In the genomic region with DNA sequence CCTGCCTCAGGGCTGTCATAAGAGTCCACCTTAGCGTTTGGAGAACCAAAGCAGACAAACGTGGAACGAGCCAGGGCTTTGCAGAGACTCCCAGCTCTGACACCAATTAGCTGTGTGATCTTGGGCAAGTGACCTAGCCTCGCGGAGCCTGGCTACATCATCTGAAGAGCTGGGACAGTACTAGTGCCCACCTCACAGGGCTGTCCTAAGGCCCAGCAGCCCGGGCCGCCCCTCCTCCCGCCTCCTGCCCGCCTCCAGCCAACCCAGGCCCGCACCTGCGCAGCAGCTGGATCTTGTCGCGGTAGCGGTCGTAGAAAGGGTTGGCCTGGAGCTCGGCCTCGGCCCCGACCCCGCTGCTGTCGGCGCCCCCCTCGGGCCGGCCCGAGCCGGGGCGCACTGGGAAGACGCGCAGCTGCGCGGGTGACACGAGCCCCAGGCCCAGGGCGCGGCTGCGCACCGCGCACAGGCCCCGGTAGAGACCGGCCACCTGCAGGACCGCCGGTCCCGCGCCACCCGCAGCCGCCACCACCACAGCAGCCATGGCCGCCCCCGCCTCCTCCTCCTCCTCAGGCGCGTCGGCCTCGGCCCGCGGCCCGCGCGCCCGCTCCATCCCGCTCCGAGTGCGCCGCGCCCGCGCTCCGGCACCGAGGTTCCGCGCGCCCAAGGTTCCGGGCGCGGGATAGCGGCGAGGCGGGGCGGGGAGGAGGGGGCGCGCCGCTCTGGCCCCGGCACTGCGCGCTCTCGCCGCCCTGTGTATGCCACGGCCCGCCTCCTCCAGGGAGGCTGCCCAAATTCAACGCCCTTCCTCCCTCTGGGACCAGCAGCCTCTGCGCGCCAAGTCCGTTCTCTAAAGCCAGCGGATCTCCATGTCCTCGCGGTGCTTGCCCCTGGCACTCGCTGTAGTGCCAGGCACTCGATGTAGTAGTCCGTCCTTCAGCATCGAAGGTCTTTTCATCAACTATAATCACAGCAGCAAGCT, we compare ENCODE assay signal across 8 cellular contexts. TPM values are rescaled to one million over a fixed set of nuclear protein-coding genes. Genes with fewer than 3 reads are reported as not detected.
DNase-seq lines count a peak whose midpoint lies in the region; ATAC-seq and TF ChIP-seq lines count a peak whose summit lies in the region.

A gene with protein sequence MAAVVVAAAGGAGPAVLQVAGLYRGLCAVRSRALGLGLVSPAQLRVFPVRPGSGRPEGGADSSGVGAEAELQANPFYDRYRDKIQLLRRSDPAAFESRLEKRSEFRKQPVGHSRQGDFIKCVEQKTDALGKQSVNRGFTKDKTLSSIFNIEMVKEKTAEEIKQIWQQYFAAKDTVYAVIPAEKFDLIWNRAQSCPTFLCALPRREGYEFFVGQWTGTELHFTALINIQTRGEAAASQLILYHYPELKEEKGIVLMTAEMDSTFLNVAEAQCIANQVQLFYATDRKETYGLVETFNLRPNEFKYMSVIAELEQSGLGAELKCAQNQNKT (minus strand): TSS at position 583 of the 979 bp plus-strand sequence. CDS start 42 bp downstream, at position 541.

- TF ChIP-seq POLR2A in IMR-90 (IDR thresholded peaks at IDR 0.05; ENCODE audit: low read depth, low read length), result no peak

- no peaks in the 10 kb centered on the region for H3K27me3 ChIP-seq in IMR-90 (ENCODE audit: control insufficient read depth, insufficient read depth, low read length)
- H3K27me3 ChIP-seq in neural progenitor cell, result no peaks in the 10 kb centered on the region

- CTCF ChIA-PET in IMR-90 (lab: Yijun Ruan, JAX), result no interaction called here

- TF ChIP-seq CTCF in IMR-90 (conservative IDR thresholded peaks at IDR 0.05; ENCODE audit: low read depth, low read length), result no peak
- peak; percentile 5 for TF ChIP-seq CTCF in neural progenitor cell (IDR thresholded peaks at IDR 0.05)
- TF ChIP-seq CTCF in subcutaneous adipose tissue (IDR thresholded peaks at IDR 0.05; ENCODE audit: low read depth), result no peak

- H2BK15ac ChIP-seq in IMR-90 (ENCODE audit: low read depth, low read length), result no peak within 1 kb of the TSS; the same call in 1 of the 3 replicates

- 1% methylated on average over 44 of the region's 96 CpGs; no CpG with 5 or more reads in 1 of the 2 experiments for WGBS in IMR-90 (ENCODE audit: extremely low coverage in 2 of 2, insufficient read length in 1 of 2), 2 experiments

- H3K9ac ChIP-seq in IMR-90 (ENCODE audit: low read depth, low read length) (peak within 1 kb of the TSS; percentile 93), neural progenitor cell (peak within 1 kb of the TSS; percentile 66)

- H3K4me1 ChIP-seq in IMR-90 (ENCODE audit: control insufficient read depth, insufficient read depth, low read length), result peaks cover 7% of the 10 kb centered on the region
- H3K4me1 ChIP-seq in neural progenitor cell, result peaks cover 25% of the 10 kb centered on the region

- dilution Hi-C loops in IMR-90 (cut with HindIII; ENCODE audit: low sequenced_read_pairs, unreplicated experiment), result no loop called here

- peak within 1 kb of the TSS; percentile 57 for H2AK9ac ChIP-seq in IMR-90 (replicated peaks; ENCODE audit: low read depth, low read length, poor library complexity)

- no peaks in the 10 kb centered on the region for H3K9me3 Mint-ChIP-seq in neural progenitor cell

- TF ChIP-seq RAD21 in IMR-90 (IDR thresholded peaks at IDR 0.05; ENCODE audit: low read length), result no peak

- peak within 1 kb of the TSS; percentile 87 for H3K4ac ChIP-seq in IMR-90 (ENCODE audit: low read depth, low read length)

- H3K27me3 Mint-ChIP-seq in neural progenitor cell (ENCODE audit: insufficient read depth, low read depth), result peaks cover 2% of the 10 kb centered on the region

- peak within 1 kb of the TSS; percentile 1 for H2BK5ac ChIP-seq in IMR-90 (ENCODE audit: low read depth, low read length, poor library complexity, severe bottlenecking)

- peak within 1 kb of the TSS; percentile 90 for H3K4me3 Mint-ChIP-seq in neural progenitor cell

- H3K36me3 Mint-ChIP-seq in neural progenitor cell, result peaks cover 7% of the 10 kb centered on the region

- peaks cover 15% of the 10 kb centered on the region for H3K4me1 Mint-ChIP-seq in neural progenitor cell

- H3K27ac ChIP-seq in IMR-90 (ENCODE audit: insufficient read depth, low read length) (peak within 1 kb of the TSS; percentile 26; the same call in 1 of the 2 replicates), neural progenitor cell (no peak within 1 kb of the TSS)

- H3K18ac ChIP-seq in IMR-90 (ENCODE audit: low read depth, low read length), result peak within 1 kb of the TSS; percentile 51; the same call in 1 of the 2 replicates

- H4K5ac ChIP-seq in IMR-90 (ENCODE audit: low read depth, low read length), result peak within 1 kb of the TSS; percentile 96

- BruUV-seq in IMR-90 (replicated peaks; lab: Mats Ljungman, UMichigan), result no TSS peak

- no peaks in the 10 kb centered on the region for H4K20me1 ChIP-seq in IMR-90 (ENCODE audit: insufficient read depth, low read length)
- H4K20me1 ChIP-seq in neural progenitor cell (ENCODE audit: low read depth), result peaks cover 8% of the 10 kb centered on the region

- peak; percentile 92 for DNase-seq in DMS 273 (lab: John Stamatoyannopoulos, UW; ENCODE audit: unreplicated experiment)
- DNase-seq in IMR-90, result peak; percentile 57
- peak; percentile 55 to 73 for DNase-seq in SHP77 (lab: John Stamatoyannopoulos, UW)
- peak; percentile 40 for DNase-seq in activated gamma-delta T cell (lab: John Stamatoyannopoulos, UW)
- DNase-seq in foreskin melanocyte, result peak; percentile 73
- DNase-seq in neural progenitor cell (ENCODE audit: low spot score), result peak; percentile 89

- H3K36me3 ChIP-seq in IMR-90 (ENCODE audit: control insufficient read depth, insufficient read depth, low read length) (peaks cover 10% of the 10 kb centered on the region), neural progenitor cell (peaks cover 5% of the 10 kb centered on the region)

- H2AFZ ChIP-seq in IMR-90 (replicated peaks; ENCODE audit: low read length, poor library complexity) (peak within 1 kb of the TSS; percentile 99), neural progenitor cell (replicated peaks) (peak within 1 kb of the TSS; percentile 90)

- peak within 1 kb of the TSS; percentile 72 for H3K14ac ChIP-seq in IMR-90 (replicated peaks; ENCODE audit: low read depth, low read length)

- H3K56ac ChIP-seq in IMR-90 (ENCODE audit: extremely low read depth, insufficient read depth, low read length), result peak within 1 kb of the TSS; percentile 66

- H4K91ac ChIP-seq in IMR-90 (ENCODE audit: insufficient read depth, low read depth, low read length), result peak within 1 kb of the TSS; percentile 20

- peak within 1 kb of the TSS; percentile 85 to 98 for H4K8ac ChIP-seq in IMR-90 (ENCODE audit: low read depth in 2 of 2, low read length in 2 of 2)

- intact Hi-C loops in IMR-90 (cut with micrococcal nuclease), result no loop called here

- H3K79me2 ChIP-seq in neural progenitor cell (ENCODE audit: low read depth), result peaks cover 18% of the 10 kb centered on the region

- peak within 1 kb of the TSS; percentile 44 for H2BK120ac ChIP-seq in IMR-90 (ENCODE audit: low read depth, low read length)

- peak within 1 kb of the TSS; percentile 94 for H3K4me2 ChIP-seq in IMR-90 (ENCODE audit: low read depth, low read length)
- peak within 1 kb of the TSS; percentile 99 for H3K4me2 ChIP-seq in neural progenitor cell

- H3F3A ChIP-seq in neural progenitor cell (ENCODE audit: low read depth), result peaks cover 10% of the 10 kb centered on the region

- POLR2A ChIA-PET in IMR-90 (lab: Charles Lee; ENCODE audit: unreplicated experiment), result no interaction called here

- in situ Hi-C loops in IMR-90 (cut with MboI; ENCODE audit: low sequenced_read_pairs), result no loop called here

- H2BK20ac ChIP-seq in IMR-90 (ENCODE audit: low read depth, low read length), result no peak within 1 kb of the TSS

- ATAC-seq in GM21515 (IDR thresholded peaks at IDR 0.05; ENCODE audit: unreplicated experiment) (peak; percentile 75), IMR-90 (ENCODE audit: low read depth) (peak; percentile 92)

- peak within 1 kb of the TSS; percentile 21 for H3K27ac Mint-ChIP-seq in neural progenitor cell

- H3K4me3 ChIP-seq in IMR-90 (ENCODE audit: insufficient read depth, low read depth, low read length) (peak within 1 kb of the TSS; percentile 88), neural progenitor cell (peak within 1 kb of the TSS; percentile 78)

- peak within 1 kb of the TSS; percentile 67 for H3K23ac ChIP-seq in IMR-90 (ENCODE audit: low read depth, low read length)

- peaks cover 13% of the 10 kb centered on the region for H3K9me1 ChIP-seq in IMR-90 (ENCODE audit: insufficient read depth, low read length)

- no peaks in the 10 kb centered on the region for H3K9me3 ChIP-seq in IMR-90 (ENCODE audit: control insufficient read depth, insufficient read depth, low read length)
- H3K9me3 ChIP-seq in neural progenitor cell (ENCODE audit: low read depth), result no peaks in the 10 kb centered on the region

- H3K79me1 ChIP-seq in IMR-90 (ENCODE audit: low read depth in 1 of 2, low read length in 2 of 2), result peaks cover 14 to 28% of the 10 kb centered on the region in 2 experiments

- peak within 1 kb of the TSS; percentile 75 for H2AK5ac ChIP-seq in IMR-90 (ENCODE audit: low read depth, low read length)

TF ChIP-seq in IMR-90, 13 proteins besides CTCF, POLR2A, EP300 and RAD21:
- peak; percentile 24; the same call in 1 of the 2 replicates for TF ChIP-seq MXI1 (IDR thresholded peaks at IDR 0.05; ENCODE audit: borderline replicate concordance, low read depth, low read length)
- TF ChIP-seq CHD1 (IDR thresholded peaks at IDR 0.05; ENCODE audit: low read depth, low read length), result no peak
- peak; percentile 77; the same call in 1 of the 2 replicates for TF ChIP-seq MAZ (IDR thresholded peaks at IDR 0.05; ENCODE audit: borderline replicate concordance, low read depth, low read length)
TF ChIP-seq in IMR-90: peak in this region for 2.

RNA-seq across cellular contexts. Expression of the gene that starts here (rescaled TPM):
- total RNA-seq in IMR-90 (2012; rRNA removed) (52.2 and 80.3 TPM in 2 replicates), neural progenitor cell (ENCODE audit: low replicate concordance) (65.1 and 79.3 TPM in 2 replicates), subcutaneous adipose tissue (10 to 100 TPM; 44.7 to 92.5 (median 46.6) TPM)
- polyA plus RNA-seq in IMR-90 (2012; rRNA removed), result 45.4 and 55.5 TPM in 2 replicates
- 19.9 and 67.2 TPM in 2 replicates for polyA plus RNA-seq in IMR-90 (2012; cell fraction: cytosol; rRNA removed)
- polyA plus RNA-seq in IMR-90 (2012; cell fraction: nucleus; rRNA removed; ENCODE audit: low replicate concordance), result 8.4 and 36.0 TPM in 2 replicates

Comparison
In these comparisons a context has a peak if more than half of its experiments do, and no peak if none do; other contexts are left out.
1. DNase-seq: peak in every context shown above with its lines; median percentile 92 in DMS 273; 89 in neural progenitor cell; 73 in foreskin melanocyte; 64 in SHP77; 57 in IMR-90; 40 in activated gamma-delta T cell.